ENCODE assay signal across 17 cellular contexts in the genomic region with DNA sequence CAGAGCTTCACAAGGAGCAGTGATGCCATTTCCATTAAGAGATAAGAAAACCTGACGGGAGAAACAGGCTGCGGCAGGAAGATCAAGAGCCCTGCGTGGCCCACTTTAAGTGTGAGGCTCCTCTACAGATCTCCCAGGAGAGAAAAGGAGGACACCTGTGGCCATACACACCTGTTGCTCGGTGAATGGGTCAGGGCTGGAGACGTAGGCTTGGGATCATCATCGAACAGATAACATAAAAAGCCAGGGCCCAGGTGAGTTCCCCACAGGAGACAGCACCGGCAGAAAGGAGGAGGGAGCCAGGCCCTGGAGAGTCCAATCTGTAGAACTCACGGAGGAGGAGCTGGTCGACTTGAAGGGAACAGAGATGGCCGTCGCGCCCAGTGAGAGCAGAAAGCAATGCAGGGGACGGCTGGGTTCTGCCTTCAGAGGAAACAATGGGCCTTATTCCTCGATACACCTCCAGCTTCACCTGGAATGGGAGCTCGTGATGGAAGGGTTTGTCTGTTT.
DNase-seq lines count a peak whose midpoint lies in the region; ATAC-seq and TF ChIP-seq lines count a peak whose summit lies in the region.
"Had no signal": no experiment of that assay in that cellular context is flagged by ENCODE, and none has a peak within 500 bp of the region (broad histone marks: within the 10 kb centered on the region; RNA-seq: fewer than 3 reads in every experiment).

No MANE protein-coding gene starts in this region.

- 78 to 80% methylated on average over 15 of the region's 15 CpGs for WGBS in endodermal cell (ENCODE audit: insufficient coverage in 1 of 2, insufficient read length in 1 of 2), 2 experiments
- no CpG with 5 or more reads among the region's 15 CpGs for WGBS in neuronal stem cell (ENCODE audit: extremely low coverage in 2 of 2, insufficient read length in 2 of 2, insufficient replicate concordance in 1 of 2), 2 donors

- H2AFZ ChIP-seq in neuronal stem cell (ENCODE audit: low read length), result no peak overlapping the region

- H3K4me2 ChIP-seq in neuronal stem cell (ENCODE audit: insufficient read depth, low read length, poor library complexity, severe bottlenecking), result no peak overlapping the region
- H3K4me2 ChIP-seq: BLaER1 had no signal

- H3K27me3 ChIP-seq in endodermal cell (ENCODE audit: control insufficient read depth, insufficient read depth, low read length, poor library complexity, severe bottlenecking) (no peaks in the 10 kb centered on the region), neuronal stem cell (ENCODE audit: control insufficient read depth in 3 of 3, insufficient read depth in 3 of 3, low read depth in 1 of 3, low read length in 3 of 3) (no peaks in the 10 kb centered on the region), upper lobe of right lung (no peaks in the 10 kb centered on the region)
- H3K27me3 ChIP-seq: BLaER1 had no signal

- H3K4me3 Mint-ChIP-seq in activated naive CD4-positive, alpha-beta T cell treated with anti-CD3 and anti-CD28 coated beads, Interleukin-2, amount 50 U/mL, for 24 hours, result no peak overlapping the region
- no peak overlapping the region for H3K4me3 Mint-ChIP-seq in endodermal cell
- H3K4me3 Mint-ChIP-seq: CD4-positive, alpha-beta memory T cell; H9 had no signal

- H4K8ac ChIP-seq in neuronal stem cell (ENCODE audit: low read depth, low read length), result no peak overlapping the region

- H3K4me3 ChIP-seq in endodermal cell (ENCODE audit: low read length) (no peak overlapping the region), neuronal stem cell (ENCODE audit: low read length in 2 of 2) (no peak overlapping the region), upper lobe of right lung (no peak overlapping the region)
- H3K4me3 ChIP-seq: BLaER1 had no signal

- H3K23ac ChIP-seq in neuronal stem cell (ENCODE audit: low read depth, low read length, poor library complexity), result no peak overlapping the region

- no peak overlapping the region for H2BK120ac ChIP-seq in neuronal stem cell (ENCODE audit: low read depth, low read length)

- H4K91ac ChIP-seq in neuronal stem cell (ENCODE audit: low read depth, low read length, poor library complexity), result no peak overlapping the region

- H3K9me3 ChIP-seq in endodermal cell (ENCODE audit: control insufficient read depth, low read length), result peaks cover 79% of the 10 kb centered on the region
- peaks cover 0 to 5% of the 10 kb centered on the region in 2 donors for H3K9me3 ChIP-seq in neuronal stem cell (replicated peaks in 1 of 2; ENCODE audit: control insufficient read depth in 2 of 2, insufficient read depth in 1 of 2, low read depth in 1 of 2, low read length in 2 of 2)
- H3K9me3 ChIP-seq in upper lobe of right lung, result no peaks in the 10 kb centered on the region
- H3K9me3 ChIP-seq: BLaER1 had no signal

- no peak overlapping the region for H2BK15ac ChIP-seq in neuronal stem cell (ENCODE audit: low read length)

- no peaks in the 10 kb centered on the region for H3K27me3 Mint-ChIP-seq in activated naive CD4-positive, alpha-beta T cell treated with anti-CD3 and anti-CD28 coated beads, Interleukin-2, amount 50 U/mL, for 24 hours
- H3K27me3 Mint-ChIP-seq in endodermal cell (ENCODE audit: insufficient read depth), result peaks cover 3% of the 10 kb centered on the region

- H3K36me3 ChIP-seq in endodermal cell (ENCODE audit: control insufficient read depth, insufficient read depth, low read length) (no peaks in the 10 kb centered on the region), neuronal stem cell (replicated peaks in 1 of 2; ENCODE audit: control insufficient read depth in 2 of 2, insufficient read depth in 2 of 2, low read length in 2 of 2) (no peaks in the 10 kb centered on the region), upper lobe of right lung (no peaks in the 10 kb centered on the region)
- H3K36me3 ChIP-seq: BLaER1 had no signal

- peaks cover 29% of the 10 kb centered on the region for H3K4me1 Mint-ChIP-seq in activated naive CD4-positive, alpha-beta T cell treated with anti-CD3 and anti-CD28 coated beads, Interleukin-2, amount 50 U/mL, for 24 hours
- no peaks in the 10 kb centered on the region for H3K4me1 Mint-ChIP-seq in endodermal cell
- H3K4me1 Mint-ChIP-seq: CD14-positive monocyte had no signal

- H3K36me3 Mint-ChIP-seq in activated naive CD4-positive, alpha-beta T cell treated with anti-CD3 and anti-CD28 coated beads, Interleukin-2, amount 50 U/mL, for 24 hours, result no peaks in the 10 kb centered on the region
- H3K36me3 Mint-ChIP-seq in endodermal cell (ENCODE audit: low read depth), result no peaks in the 10 kb centered on the region
- H3K36me3 Mint-ChIP-seq: CD14-positive monocyte; CD4-positive, alpha-beta memory T cell had no signal

- intact Hi-C loops in upper lobe of right lung (cut with DNase I), result no loop called here

- no peaks in the 10 kb centered on the region for H3K9me3 Mint-ChIP-seq in activated naive CD4-positive, alpha-beta T cell treated with anti-CD3 and anti-CD28 coated beads, Interleukin-2, amount 50 U/mL, for 24 hours
- H3K9me3 Mint-ChIP-seq in endodermal cell, result peaks cover 8% of the 10 kb centered on the region

- H3K27ac Mint-ChIP-seq in activated naive CD4-positive, alpha-beta T cell treated with anti-CD3 and anti-CD28 coated beads, Interleukin-2, amount 50 U/mL, for 24 hours, result peak overlapping the region; percentile 23
- no peak overlapping the region for H3K27ac Mint-ChIP-seq in endodermal cell
- H3K27ac Mint-ChIP-seq: H9 had no signal

- no peak for TF ChIP-seq CTCF in endodermal cell (conservative IDR thresholded peaks at IDR 0.05)
- TF ChIP-seq CTCF in upper lobe of right lung (IDR thresholded peaks at IDR 0.05), result no peak
- no peak for TF ChIP-seq CTCF in omental fat pad (IDR thresholded peaks at IDR 0.05)

- H3K9ac ChIP-seq in endodermal cell (ENCODE audit: extremely low read depth, low read length, poor library complexity, severe bottlenecking) (no peak overlapping the region), neuronal stem cell (ENCODE audit: low read depth, low read length, poor library complexity) (no peak overlapping the region)
- H3K9ac ChIP-seq: BLaER1 had no signal

- no peak overlapping the region for H2BK5ac ChIP-seq in neuronal stem cell (ENCODE audit: low read length)

- ATAC-seq in upper lobe of right lung (no peak), omental fat pad (ENCODE audit: low FRiP score) (no peak)
- ATAC-seq: HepG2 had no signal

- no peak overlapping the region for H3K27ac ChIP-seq in endodermal cell (ENCODE audit: low read depth, low read length)
- no peak overlapping the region for H3K27ac ChIP-seq in neuronal stem cell (replicated peaks; ENCODE audit: low read length)
- no peak overlapping the region for H3K27ac ChIP-seq in upper lobe of right lung
- H3K27ac ChIP-seq: BLaER1 had no signal

- no peak overlapping the region for H3K18ac ChIP-seq in neuronal stem cell (ENCODE audit: low read length)

- no peaks in the 10 kb centered on the region for H3K4me1 ChIP-seq in endodermal cell (ENCODE audit: control insufficient read depth, insufficient read depth, low read length)
- H3K4me1 ChIP-seq in neuronal stem cell (ENCODE audit: control insufficient read depth in 2 of 2, insufficient read depth in 1 of 2, low read depth in 1 of 2, low read length in 2 of 2), result no peaks in the 10 kb centered on the region
- no peaks in the 10 kb centered on the region for H3K4me1 ChIP-seq in upper lobe of right lung

- H2BK12ac ChIP-seq in neuronal stem cell (ENCODE audit: low read length), result no peak overlapping the region

- no peak overlapping the region for H3K4ac ChIP-seq in neuronal stem cell (ENCODE audit: low read length)

- DNase-seq in activated naive CD4-positive, alpha-beta T cell treated with anti-CD3 and anti-CD28 coated beads, Interleukin-2, amount 50 U/mL, for 16 hours, result no peak
- DNase-seq in endodermal cell, result peak; percentile 30
- no peak for DNase-seq in neuronal stem cell (ENCODE audit: low spot score)
- DNase-seq in upper lobe of right lung, result peak; percentile 28
- DNase-seq in retina, result no peak
- DNase-seq in NCI-H1105 treated with DMSO at 0.1 percent for 48 hours (lab: John Stamatoyannopoulos, UW), result no peak
- no peak for DNase-seq in omental fat pad (ENCODE audit: low spot score)
- DNase-seq: 8988T; CD4-positive, alpha-beta memory T cell; DMS153; DMS79; GDM1; H9 had no signal

- peak overlapping the region; percentile 21 for H2AK5ac ChIP-seq in neuronal stem cell (ENCODE audit: low read depth, low read length)

- H3K14ac ChIP-seq in neuronal stem cell (ENCODE audit: low read length), result no peak overlapping the region

- no peaks in the 10 kb centered on the region for H3K79me1 ChIP-seq in neuronal stem cell (ENCODE audit: low read depth, low read length)

Comparison
In these comparisons a context has a peak if more than half of its experiments do, and no peak if none do; other contexts are left out.
1. DNase-seq: peak in endodermal cell (single experiment) and upper lobe of right lung (single experiment); none in activated naive CD4-positive, alpha-beta T cell treated with anti-CD3 and anti-CD28 coated beads, Interleukin-2, amount 50 U/mL, for 16 hours (single experiment), neuronal stem cell (single experiment), retina (single experiment), NCI-H1105 treated with DMSO at 0.1 percent for 48 hours (single experiment) and omental fat pad (single experiment).